Comparison of ENCODE assay signal across 28 cellular contexts in genomic region chrX:11010476-11010875, GRCh38.
DNase-seq lines count a peak whose midpoint lies in the region; ATAC-seq and TF ChIP-seq lines count a peak whose summit lies in the region.
"Had no signal": no experiment of that assay in that cellular context is flagged by ENCODE, and none has a peak within 500 bp of the region (broad histone marks: within the 10 kb centered on the region; RNA-seq: fewer than 3 reads in every experiment).

No MANE protein-coding gene starts in this region.

- H3K9me3 Mint-ChIP-seq in MCF 10A (ENCODE audit: unreplicated experiment), result peaks cover 7% of the 10 kb centered on the region

- H2AFZ ChIP-seq in mammary epithelial cell (ENCODE audit: low read depth, low read length), result no peak overlapping the region
- H2AFZ ChIP-seq: GM23338 had no signal

- intact Hi-C loops in MCF 10A (cut with micrococcal nuclease) (no loop called here), breast epithelium (cut with DNase I; ENCODE audit: low total_unique reads) (no loop called here), mammary epithelial cell (cut with micrococcal nuclease) (no loop called here)

- no peak overlapping the region for H3K4me3 Mint-ChIP-seq in MCF 10A (ENCODE audit: unreplicated experiment)
- H3K4me3 Mint-ChIP-seq: B cell; CD14-positive monocyte; CD8-positive, alpha-beta memory T cell; GM23338; IgD-negative memory B cell had no signal

- no peaks in the 10 kb centered on the region for H4K20me1 ChIP-seq in mammary epithelial cell (ENCODE audit: insufficient read depth, low read length)

- H3K36me3 ChIP-seq in breast epithelium, result no peaks in the 10 kb centered on the region
- H3K36me3 ChIP-seq in mammary epithelial cell (ENCODE audit: insufficient read depth, low read length), result no peaks in the 10 kb centered on the region
- H3K36me3 ChIP-seq: HAP-1 had no signal

- H3K9me3 ChIP-seq in breast epithelium, result no peaks in the 10 kb centered on the region
- no peaks in the 10 kb centered on the region for H3K9me3 ChIP-seq in mammary epithelial cell (replicated peaks; ENCODE audit: insufficient read depth, low read length)
- H3K9me3 ChIP-seq: HAP-1 had no signal

- dilution Hi-C loops in mammary epithelial cell (cut with HindIII; ENCODE audit: low sequenced_read_pairs), result no loop called here

- no peak overlapping the region for H3K4me2 ChIP-seq in mammary epithelial cell (ENCODE audit: insufficient read depth, low read depth, low read length)
- H3K4me2 ChIP-seq: GM23338, KMS-11 had no signal

- H3K79me2 ChIP-seq in mammary epithelial cell (ENCODE audit: insufficient read depth, low read length), result no peaks in the 10 kb centered on the region

- no peak for TF ChIP-seq CTCF in MCF 10A (IDR thresholded peaks at IDR 0.05; ENCODE audit: unreplicated experiment)
- no peak for TF ChIP-seq CTCF in breast epithelium (IDR thresholded peaks at IDR 0.05)
- no peak for TF ChIP-seq CTCF in mammary epithelial cell (conservative IDR thresholded peaks at IDR 0.05 in 1 of 2, IDR thresholded peaks at IDR 0.05 in 1 of 2; ENCODE audit: extremely low read depth in 1 of 2, insufficient read depth in 1 of 2, low read depth in 1 of 2, low read length in 2 of 2)
- TF ChIP-seq CTCF in foreskin fibroblast (IDR thresholded peaks at IDR 0.05; ENCODE audit: low read depth, low read length), result no peak

- in situ Hi-C loops in mammary epithelial cell (cut with MboI; ENCODE audit: low sequenced_read_pairs in 2 of 2), result no loop called here

- H3K27me3 ChIP-seq in breast epithelium (no peaks in the 10 kb centered on the region), mammary epithelial cell (ENCODE audit: insufficient read depth, low read length) (no peaks in the 10 kb centered on the region)

- H3K36me3 Mint-ChIP-seq in MCF 10A (ENCODE audit: insufficient read depth, unreplicated experiment), result no peaks in the 10 kb centered on the region
- H3K36me3 Mint-ChIP-seq: CD14-positive monocyte; CD8-positive, alpha-beta memory T cell; IgD-negative memory B cell had no signal

- no peak for ATAC-seq in GM21367 (IDR thresholded peaks at IDR 0.05; ENCODE audit: unreplicated experiment)
- ATAC-seq: GM23338 had no signal

- BruUV-seq in MCF 10A (replicated peaks; lab: Mats Ljungman, UMichigan) (no TSS peak), mammary epithelial cell (replicated peaks; lab: Mats Ljungman, UMichigan) (no TSS peak)

- CTCF ChIA-PET in MCF 10A (lab: Yijun Ruan, JAX), result no interaction called here
- CTCF ChIA-PET in mammary epithelial cell (lab: Charles Lee; ENCODE audit: low non-redundant PET), result no interaction called here

- no peak overlapping the region for H3K4me3 ChIP-seq in breast epithelium
- H3K4me3 ChIP-seq in mammary epithelial cell (replicated peaks in 1 of 3; ENCODE audit: insufficient read depth in 1 of 3, low read depth in 2 of 3, low read length in 3 of 3), result no peak overlapping the region
- no peak overlapping the region for H3K4me3 ChIP-seq in foreskin fibroblast (ENCODE audit: low read depth in 1 of 2, low read length in 2 of 2)
- H3K4me3 ChIP-seq: GM23338, HAP-1 had no signal

- DNase-seq in MCF 10A (ENCODE audit: unreplicated experiment) (peak; percentile 8), breast epithelium (ENCODE audit: low spot score in 2 of 2) (no peak), mammary epithelial cell (peak; percentile 38), foreskin fibroblast (peak; percentile 4 to 13), stromal cell of bone marrow (ENCODE audit: low read depth) (peak; percentile 24)
- DNase-seq in activated naive CD4-positive, alpha-beta T cell treated with anti-CD3 and anti-CD28 coated beads, Interleukin-2, amount 50 U/mL, for 16 hours, result no peak
- DNase-seq in NK-92 treated with Interleukin-12 subunit alpha and Interleukin-12 subunit beta, amount 100 ng/mL, for 24 hours (lab: John Stamatoyannopoulos, UW), result no peak
- DNase-seq: CD8-positive, alpha-beta memory T cell; DMS 273 treated with DMSO at 0.1 percent for 48 hours; DMS79; GF-D8; NCI-H1092; NCI-H1436 treated with DMSO at 0.1 percent for 48 hours; NCI-H187 treated with DMSO at 0.1 percent for 48 hours; NCI-H2107; NCI-H446 treated with DMSO at 0.1 percent for 48 hours; NCI-H526; NCI-H82; RPMI8226; SHP77 had no signal

- H3K4me1 ChIP-seq in breast epithelium, result no peaks in the 10 kb centered on the region
- H3K4me1 ChIP-seq in mammary epithelial cell (ENCODE audit: insufficient read depth, low read length), result no peaks in the 10 kb centered on the region
- H3K4me1 ChIP-seq: HAP-1 had no signal

- no peak overlapping the region for H3K9ac ChIP-seq in mammary epithelial cell (ENCODE audit: insufficient read depth, low read length)
- H3K9ac ChIP-seq: KMS-11 had no signal

- no peak for TF ChIP-seq POLR2A in breast epithelium (IDR thresholded peaks at IDR 0.05)

- H3K27ac Mint-ChIP-seq in MCF 10A (ENCODE audit: low read depth, unreplicated experiment), result no peak overlapping the region
- H3K27ac Mint-ChIP-seq: B cell; CD8-positive, alpha-beta memory T cell; GM23338; IgD-negative memory B cell had no signal

- H3K27ac ChIP-seq in breast epithelium (no peak overlapping the region), mammary epithelial cell (ENCODE audit: insufficient read depth, low read depth, low read length) (no peak overlapping the region)
- H3K27ac ChIP-seq: 22Rv1, KMS-11 had no signal

- peaks cover 11% of the 10 kb centered on the region for H3K27me3 Mint-ChIP-seq in MCF 10A (ENCODE audit: insufficient read depth, unreplicated experiment)
- H3K27me3 Mint-ChIP-seq: B cell, IgD-negative memory B cell had no signal

- H3K4me1 Mint-ChIP-seq in MCF 10A (ENCODE audit: insufficient read depth, unreplicated experiment), result no peaks in the 10 kb centered on the region
- H3K4me1 Mint-ChIP-seq: B cell; CD14-positive monocyte; CD8-positive, alpha-beta memory T cell; GM23338; IgD-negative memory B cell had no signal

- WGBS in mammary epithelial cell (ENCODE audit: low coverage, missing lambda C conversion rate), result 50% methylated on average over 1 of the region's 1 CpG

- POLR2A ChIA-PET in MCF 10A (lab: Yijun Ruan, JAX), result interaction anchor here (0.6 kb wide), 1 partner anchor 245 kb away, joined by 5 read pairs; no protein-coding TSS in a partner anchor

Comparison
In these comparisons a context has a peak if more than half of its experiments do, and no peak if none do; other contexts are left out.
1. DNase-seq: peak in MCF 10A (single experiment), mammary epithelial cell (single experiment), foreskin fibroblast (2 of 2) and stromal cell of bone marrow (single experiment); none in breast epithelium (0 of 2), activated naive CD4-positive, alpha-beta T cell treated with anti-CD3 and anti-CD28 coated beads, Interleukin-2, amount 50 U/mL, for 16 hours (single experiment) and NK-92 treated with Interleukin-12 subunit alpha and Interleukin-12 subunit beta, amount 100 ng/mL, for 24 hours (single experiment).